13 cellular contexts compared by ENCODE assay signal in genomic region chr3:56291244-56291680, GRCh38.
DNase-seq lines count a peak whose midpoint lies in the region; ATAC-seq lines count a peak whose summit lies in the region.
"Had no signal": no experiment of that assay in that cellular context is flagged by ENCODE, and none has a peak within 500 bp of the region (broad histone marks: within the 10 kb centered on the region; RNA-seq: fewer than 3 reads in every experiment).

No MANE protein-coding gene starts in this region.

- intact Hi-C loops in activated CD4-positive, alpha-beta T cell treated with anti-CD3 and anti-CD28 coated beads for 36 hours (cut with DNase I, micrococcal nuclease), result no loop called here
- intact Hi-C loops in sciatic nerve (cut with DNase I), result no loop called here

- H3K9me3 Mint-ChIP-seq in activated CD4-positive, alpha-beta T cell treated with anti-CD3 and anti-CD28 coated beads for 36 hours (ENCODE audit: low read depth), result no peaks in the 10 kb centered on the region
- peaks cover 7% of the 10 kb centered on the region for H3K9me3 Mint-ChIP-seq in activated naive CD8-positive, alpha-beta T cell treated with anti-CD3 and anti-CD28 coated beads, Interleukin-2, amount 50 U/mL, for 24 hours
- H3K9me3 Mint-ChIP-seq: activated naive CD4-positive, alpha-beta T cell treated with anti-CD3 and anti-CD28 coated beads, Interleukin-2, amount 50 U/mL, for 24 hours had no signal

- H3K27ac Mint-ChIP-seq in activated CD4-positive, alpha-beta T cell treated with anti-CD3 and anti-CD28 coated beads for 36 hours, result no peak overlapping the region
- H3K27ac Mint-ChIP-seq in activated naive CD8-positive, alpha-beta T cell treated with anti-CD3 and anti-CD28 coated beads, Interleukin-2, amount 50 U/mL, for 24 hours, result no peak overlapping the region
- H3K27ac Mint-ChIP-seq: activated naive CD4-positive, alpha-beta T cell treated with anti-CD3 and anti-CD28 coated beads, Interleukin-2, amount 50 U/mL, for 24 hours had no signal

- peaks cover 21% of the 10 kb centered on the region for H3K27me3 Mint-ChIP-seq in activated CD4-positive, alpha-beta T cell treated with anti-CD3 and anti-CD28 coated beads for 36 hours
- H3K27me3 Mint-ChIP-seq in activated naive CD8-positive, alpha-beta T cell treated with anti-CD3 and anti-CD28 coated beads, Interleukin-2, amount 50 U/mL, for 24 hours, result peaks cover 13% of the 10 kb centered on the region

- CTCF ChIA-PET in activated CD4-positive, alpha-beta T cell treated with anti-CD3 and anti-CD28 coated beads for 36 hours (lab: Charles Lee), result interaction anchor here (0.5 to 0.6 kb wide), 3 partner anchors 46 to 325 kb away, joined by 3 read pairs; no protein-coding TSS in a partner anchor

- no peaks in the 10 kb centered on the region for H3K36me3 Mint-ChIP-seq in activated CD4-positive, alpha-beta T cell treated with anti-CD3 and anti-CD28 coated beads for 36 hours (ENCODE audit: low read depth)
- H3K36me3 Mint-ChIP-seq in activated naive CD8-positive, alpha-beta T cell treated with anti-CD3 and anti-CD28 coated beads, Interleukin-2, amount 50 U/mL, for 24 hours (ENCODE audit: low read depth), result no peaks in the 10 kb centered on the region
- H3K36me3 Mint-ChIP-seq: activated naive CD4-positive, alpha-beta T cell treated with anti-CD3 and anti-CD28 coated beads, Interleukin-2, amount 50 U/mL, for 24 hours had no signal

- no peak overlapping the region for H3K4me3 Mint-ChIP-seq in activated CD4-positive, alpha-beta T cell treated with anti-CD3 and anti-CD28 coated beads for 36 hours
- H3K4me3 Mint-ChIP-seq in activated naive CD8-positive, alpha-beta T cell treated with anti-CD3 and anti-CD28 coated beads, Interleukin-2, amount 50 U/mL, for 24 hours, result no peak overlapping the region
- H3K4me3 Mint-ChIP-seq: activated naive CD4-positive, alpha-beta T cell treated with anti-CD3 and anti-CD28 coated beads, Interleukin-2, amount 50 U/mL, for 24 hours had no signal

- POLR2A ChIA-PET in activated CD4-positive, alpha-beta T cell treated with anti-CD3 and anti-CD28 coated beads for 36 hours (lab: Charles Lee), result no interaction called here

- peak; percentile 92 for ATAC-seq in activated CD4-positive, alpha-beta T cell treated with anti-CD3 and anti-CD28 coated beads for 36 hours
- peak; percentile 39 for ATAC-seq in HG03066 (IDR thresholded peaks at IDR 0.05; ENCODE audit: low read depth, unreplicated experiment)
- peak; percentile 72 for ATAC-seq in activated naive CD8-positive, alpha-beta T cell treated with anti-CD3 and anti-CD28 coated beads, Interleukin-2, amount 50 U/mL, for 24 hours
- peak; percentile 91 for ATAC-seq in sciatic nerve
- ATAC-seq in HG03354 (IDR thresholded peaks at IDR 0.05; ENCODE audit: poor library complexity, severe bottlenecking, unreplicated experiment), result no peak
- ATAC-seq: Panc1 had no signal

- DNase-seq in activated CD4-positive, alpha-beta T cell treated with anti-CD3 and anti-CD28 coated beads for 36 hours, result peak; percentile 15
- DNase-seq in activated CD4-positive, alpha-beta T cell treated with anti-CD3 and anti-CD28 coated beads, Interleukin-2, amount 50 U/mL, for 4 hours, result no peak
- DNase-seq in activated naive CD8-positive, alpha-beta T cell treated with anti-CD3 and anti-CD28 coated beads, Interleukin-2, amount 50 U/mL, for 24 hours, result no peak
- DNase-seq in sciatic nerve (ENCODE audit: low spot score) (no peak), OCI-M1 (lab: John Stamatoyannopoulos, UW) (no peak), RKO (ENCODE audit: low spot score) (no peak)
- DNase-seq: DMS79, NCI-H2107, stomach had no signal

- peaks cover 3% of the 10 kb centered on the region for H3K4me1 Mint-ChIP-seq in activated CD4-positive, alpha-beta T cell treated with anti-CD3 and anti-CD28 coated beads for 36 hours
- H3K4me1 Mint-ChIP-seq in activated naive CD8-positive, alpha-beta T cell treated with anti-CD3 and anti-CD28 coated beads, Interleukin-2, amount 50 U/mL, for 24 hours, result peaks cover 4% of the 10 kb centered on the region
- H3K4me1 Mint-ChIP-seq: activated naive CD4-positive, alpha-beta T cell treated with anti-CD3 and anti-CD28 coated beads, Interleukin-2, amount 50 U/mL, for 24 hours had no signal
